In the genomic region with DNA sequence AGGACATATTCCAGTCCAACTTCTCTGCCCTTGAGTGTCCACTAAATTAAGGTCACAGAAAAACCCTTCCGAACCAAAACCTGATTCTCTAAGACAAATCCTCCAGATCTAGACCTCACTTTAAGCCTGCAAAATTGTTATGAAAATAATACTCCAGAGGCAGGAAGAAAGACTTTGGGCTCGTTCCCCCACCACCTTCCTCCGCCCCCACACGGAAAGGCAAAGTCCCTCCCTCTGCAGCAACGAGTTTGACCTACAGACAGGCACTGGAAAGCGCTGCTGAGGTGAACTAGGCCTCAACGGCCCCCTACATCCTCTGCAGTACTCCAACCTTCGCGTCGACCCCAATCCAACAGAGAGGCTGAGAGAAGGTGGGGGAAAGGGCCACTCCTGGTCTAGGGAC, we compare ENCODE assay signal across 8 cellular contexts. TPM values are rescaled to one million over a fixed set of nuclear protein-coding genes. Genes with fewer than 3 reads are reported as not detected.
DNase-seq lines count a peak whose midpoint lies in the region; ATAC-seq and TF ChIP-seq lines count a peak whose summit lies in the region.

No MANE protein-coding gene starts in this region.

- H3K36me3 ChIP-seq in colonic mucosa (peaks cover 9% of the 10 kb centered on the region), right lobe of liver (peaks cover 0 to 43% (median 10%) of the 10 kb centered on the region in 4 donors)

- POLR2A ChIA-PET in GM10248 (lab: Yijun Ruan, JAX): no interaction called here

- H3K9ac ChIP-seq in colonic mucosa (ENCODE audit: low read depth in 2 of 2, low read length in 2 of 2): peak overlapping the region; percentile 96 to 100

- TF ChIP-seq CTCF in GM10248 (IDR thresholded peaks at IDR 0.05; ENCODE audit: control extremely low read depth, extremely low read depth, low read depth, missing control alignments) (no peak), VCaP (conservative IDR thresholded peaks at IDR 0.05) (no peak), colonic mucosa (IDR thresholded peaks at IDR 0.05) (peak; percentile 26), right lobe of liver (IDR thresholded peaks at IDR 0.05) (no peak)

- TF ChIP-seq POLR2A in right lobe of liver (IDR thresholded peaks at IDR 0.05): peak; percentile 33

- DNase-seq in GM10248 (ENCODE audit: extremely low spot score) (peak; percentile 51), Kasumi-1 (lab: John Stamatoyannopoulos, UW) (peak; percentile 76), colonic mucosa (peak; percentile 71), right lobe of liver (peak; percentile 58 to 66 (median 65)), H4 (ENCODE audit: low spot score) (no peak)
- DNase-seq in stimulated activated CD4-positive, alpha-beta T cell treated with anti-CD3 and anti-CD28 coated beads, TNF-alpha, amount 100 ng/mL, for 24 hours (ENCODE audit: low read depth in 3 of 3): peak in 2 of 3 experiments; percentile 31 to 63

- H3K27ac ChIP-seq in VCaP: peak overlapping the region; percentile 93
- H3K27ac ChIP-seq in colonic mucosa: peak overlapping the region; percentile 94
- H3K27ac ChIP-seq in right lobe of liver: peak overlapping the region; percentile 82 to 88 (median 87)

- H3K4me3 ChIP-seq in colonic mucosa: peak overlapping the region; percentile 81
- H3K4me3 ChIP-seq in right lobe of liver: peak overlapping the region; percentile 91 to 94 (median 93)

- CTCF ChIA-PET in GM10248 (lab: Yijun Ruan, JAX): interaction anchor here (2.4 to 2.7 kb wide), 2 partner anchors 9 to 22 kb away, joined by 5 to 8 read pairs; no protein-coding TSS in a partner anchor

- ATAC-seq in GM21737 (IDR thresholded peaks at IDR 0.05; ENCODE audit: unreplicated experiment) (peak; percentile 53), right lobe of liver (peak; percentile 83 to 88 (median 84))

- intact Hi-C loops in colonic mucosa (cut with DNase I): loop anchor here (10.0 kb wide), 1 partner anchor 66 kb away; no protein-coding TSS in a partner anchor
- intact Hi-C loops in right lobe of liver (cut with DNase I): no loop called here

- no peaks in the 10 kb centered on the region for H3K4me1 ChIP-seq in colonic mucosa
- H3K4me1 ChIP-seq in right lobe of liver: peaks cover 0 to 13% (median 3%) of the 10 kb centered on the region in 4 donors

- no peaks in the 10 kb centered on the region for H3K27me3 ChIP-seq in colonic mucosa
- no peaks in the 10 kb centered on the region for H3K27me3 ChIP-seq in right lobe of liver

- WGBS in right lobe of liver (ENCODE audit: insufficient coverage, low coverage, low lambda C conversion rate, missing lambda C conversion rate): 3% methylated on average over 9 of the region's 10 CpGs

- H3K9me3 ChIP-seq in colonic mucosa (no peaks in the 10 kb centered on the region), right lobe of liver (no peaks in the 10 kb centered on the region)

RNA-seq across cellular contexts. Expression of a gene that starts 0.8 kb away (rescaled TPM):
- total RNA-seq in colonic mucosa: 100 to 1,000 TPM; 610 to 690 TPM
- total RNA-seq in right lobe of liver: 100 to 1,000 TPM; 149 to 204 (median 185) TPM
- total RNA-seq in H4 (2014; rRNA removed; shearing (Covaris generic)): 230 and 264 TPM in 2 replicates

RNA-seq across cellular contexts. Expression of a gene that starts 12.7 kb away (rescaled TPM):
- 10 to 100 TPM; 32.4 to 46.4 TPM for total RNA-seq in colonic mucosa
- total RNA-seq in right lobe of liver: 10 to 100 TPM; 24.0 to 36.3 (median 27.4) TPM
- 25.2 and 30.0 TPM in 2 replicates for total RNA-seq in H4 (2014; rRNA removed; shearing (Covaris generic))
